In the genomic region with DNA sequence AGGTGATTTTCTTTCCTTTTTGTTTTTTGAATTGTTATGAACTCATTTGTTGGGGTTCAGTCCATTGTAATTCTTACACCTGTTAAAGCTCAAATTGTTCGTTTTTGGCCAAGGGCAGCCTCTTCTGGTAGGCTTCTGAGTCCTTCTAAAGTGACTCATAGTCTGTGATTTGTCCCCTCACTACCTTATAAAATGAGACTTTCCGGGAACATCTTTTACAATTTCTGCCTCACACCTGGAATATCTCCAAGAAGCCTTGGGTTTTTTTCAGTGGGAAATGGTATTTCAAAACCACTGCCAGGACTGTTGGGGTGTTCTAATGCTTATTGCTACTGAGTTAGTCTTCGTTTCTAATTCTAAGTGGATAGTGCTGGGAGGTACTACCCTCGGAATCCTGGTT, we compare ENCODE assay signal across 26 cellular contexts. TPM values are rescaled to one million over a fixed set of nuclear protein-coding genes. Genes with fewer than 3 reads are reported as not detected.
DNase-seq lines count a peak whose midpoint lies in the region; ATAC-seq and TF ChIP-seq lines count a peak whose summit lies in the region.
"Had no signal": no experiment of that assay in that cellular context is flagged by ENCODE, and none has a peak within 500 bp of the region (broad histone marks: within the 10 kb centered on the region; RNA-seq: fewer than 3 reads in every experiment).

No MANE protein-coding gene starts in this region.

- H3K4me1 ChIP-seq in SK-N-SH (ENCODE audit: control insufficient read depth in 1 of 2, insufficient read depth in 2 of 2, low read depth in 1 of 2, low read length in 1 of 2): peaks cover 4 to 34% of the 10 kb centered on the region in 2 experiments; a peak in 3 of 4 replicates
- H3K4me1 ChIP-seq in ascending aorta: peaks cover 0 to 41% of the 10 kb centered on the region in 2 donors
- peaks cover 0 to 27% (median 11%) of the 10 kb centered on the region in 4 donors for H3K4me1 ChIP-seq in transverse colon
- H3K4me1 ChIP-seq in lower lobe of right lung: peaks cover 7% of the 10 kb centered on the region
- H3K4me1 ChIP-seq: neural progenitor cell, SJCRH30 had no signal

- H3K27me3 Mint-ChIP-seq in osteocyte (ENCODE audit: unreplicated experiment): no peaks in the 10 kb centered on the region
- H3K27me3 Mint-ChIP-seq: brain; effector memory CD8-positive, alpha-beta T cell; progenitor cell of endocrine pancreas; stimulated activated memory B cell treated with anti-CD40 and anti-IgM and Interleukin-4, amounts not matched to agents 10 μg/mL and 1 μg/mL and 100 μg/mL, for 72 hours had no signal

- peaks cover 21% of the 10 kb centered on the region for H3F3A ChIP-seq in SK-N-SH (replicated peaks; ENCODE audit: insufficient read depth)

- intact Hi-C loops in ascending aorta (cut with DNase I) (loop anchor here (5.0 kb wide), 1 partner anchor 56 kb away; the partner anchor contains the start of gene BMPR1A), transverse colon (cut with DNase I; ENCODE audit: low total_unique reads) (no loop called here), lower lobe of right lung (cut with DNase I) (no loop called here)

- peaks cover 100% of the 10 kb centered on the region for H3K79me2 ChIP-seq in SK-N-SH (ENCODE audit: insufficient read depth)

- in situ Hi-C loops in transverse colon (cut with MboI; ENCODE audit: low pct_ligation_motif_present in 1 of 4, low pct_unique_long_range_greater_than_20kb in 1 of 4, low sequenced_read_pairs in 3 of 4): no loop called here

- H4K20me1 ChIP-seq in SK-N-SH (ENCODE audit: insufficient read depth): peaks cover 41% of the 10 kb centered on the region

- H3K9me3 Mint-ChIP-seq in osteocyte (ENCODE audit: unreplicated experiment): no peaks in the 10 kb centered on the region
- H3K9me3 Mint-ChIP-seq: activated CD4-positive, alpha-beta T cell treated with anti-CD3 and anti-CD28 coated beads, Interleukin-2, amount 10 ng/mL, durations not matched to agents 24 days and 14 days; activated T-cell treated with anti-CD3 and anti-CD28 coated beads, Interleukin-2, amount 50 U/mL, for 72 hours; effector memory CD8-positive, alpha-beta T cell; immature natural killer cell; stimulated activated memory B cell treated with anti-CD40 and anti-IgM and Interleukin-4, amounts not matched to agents 10 μg/mL and 1 μg/mL and 100 μg/mL, for 72 hours; T-helper 1 cell treated with Interleukin-12 subunit alpha and Interleukin-12 subunit beta and Interleukin-4 antibody, amounts not matched to agents 30 μg/mL and 1 μg/mL, for 36 hours had no signal

- ATAC-seq in SK-N-SH treated with all-trans-retinoic acid at 6 μM for 48 hours: no peak
- ATAC-seq in lower lobe of right lung: no peak
- ATAC-seq: activated T-cell treated with anti-CD3 and anti-CD28 coated beads, Interleukin-2, amount 50 U/mL, for 72 hours; effector memory CD8-positive, alpha-beta T cell; stimulated activated memory B cell treated with anti-CD40 and anti-IgM and Interleukin-4, amounts not matched to agents 10 μg/mL and 1 μg/mL and 100 μg/mL, for 72 hours had no signal

- TF ChIP-seq POLR2A in transverse colon (IDR thresholded peaks at IDR 0.05): no peak

- peaks cover 13% of the 10 kb centered on the region for H3K36me3 Mint-ChIP-seq in osteocyte (ENCODE audit: unreplicated experiment)

- no peak for TF ChIP-seq CTCF in SK-N-SH (IDR thresholded peaks at IDR 0.05)
- no peak for TF ChIP-seq CTCF in ascending aorta (IDR thresholded peaks at IDR 0.05)
- TF ChIP-seq CTCF in transverse colon (IDR thresholded peaks at IDR 0.05): no peak
- TF ChIP-seq CTCF in osteocyte (IDR thresholded peaks at IDR 0.05): no peak
- no peak for TF ChIP-seq CTCF in lower lobe of right lung (IDR thresholded peaks at IDR 0.05)

- H3K27me3 ChIP-seq in SK-N-SH (ENCODE audit: insufficient read depth) (no peaks in the 10 kb centered on the region), ascending aorta (no peaks in the 10 kb centered on the region), transverse colon (no peaks in the 10 kb centered on the region), lower lobe of right lung (ENCODE audit: low read depth) (no peaks in the 10 kb centered on the region)
- H3K27me3 ChIP-seq: esophagus squamous epithelium, neural progenitor cell, SJCRH30 had no signal

- H3K27ac Mint-ChIP-seq in osteocyte (ENCODE audit: unreplicated experiment): no peak overlapping the region
- H3K27ac Mint-ChIP-seq: activated CD4-positive, alpha-beta T cell treated with anti-CD3 and anti-CD28 coated beads, Interleukin-2, amount 10 ng/mL, durations not matched to agents 24 days and 14 days; activated T-cell treated with anti-CD3 and anti-CD28 coated beads, Interleukin-2, amount 50 U/mL, for 72 hours; effector memory CD8-positive, alpha-beta T cell; immature natural killer cell; neural progenitor cell; progenitor cell of endocrine pancreas; stimulated activated memory B cell treated with anti-CD40 and anti-IgM and Interleukin-4, amounts not matched to agents 10 μg/mL and 1 μg/mL and 100 μg/mL, for 72 hours; T-helper 1 cell treated with Interleukin-12 subunit alpha and Interleukin-12 subunit beta and Interleukin-4 antibody, amounts not matched to agents 30 μg/mL and 1 μg/mL, for 36 hours had no signal

- H3K9me3 ChIP-seq in SK-N-SH (no peaks in the 10 kb centered on the region), ascending aorta (no peaks in the 10 kb centered on the region), transverse colon (no peaks in the 10 kb centered on the region), lower lobe of right lung (no peaks in the 10 kb centered on the region)
- H3K9me3 ChIP-seq: esophagus squamous epithelium, SJCRH30 had no signal

- peaks cover 25% of the 10 kb centered on the region for H3K4me1 Mint-ChIP-seq in osteocyte (ENCODE audit: unreplicated experiment)
- H3K4me1 Mint-ChIP-seq: activated CD4-positive, alpha-beta T cell treated with anti-CD3 and anti-CD28 coated beads, Interleukin-2, amount 10 ng/mL, durations not matched to agents 24 days and 14 days; immature natural killer cell; neural progenitor cell had no signal

- H3K27ac ChIP-seq in SK-N-SH (ENCODE audit: low read depth in 2 of 2, low read length in 1 of 2) (no peak overlapping the region), ascending aorta (peak overlapping the region; percentile 28 to 71), transverse colon (peak overlapping the region; percentile 34 to 64 (median 50)), lower lobe of right lung (no peak overlapping the region)
- H3K27ac ChIP-seq: 22Rv1, esophagus squamous epithelium, neural progenitor cell, SJCRH30 had no signal

- TF ChIP-seq EP300 in SK-N-SH (IDR thresholded peaks at IDR 0.05; ENCODE audit: borderline replicate concordance in 1 of 2, low read depth in 1 of 2, low read length in 1 of 2) (no peak), transverse colon (IDR thresholded peaks at IDR 0.05; ENCODE audit: low read depth) (no peak)

- no peak overlapping the region for H2AFZ ChIP-seq in SK-N-SH (ENCODE audit: low read depth)
- H2AFZ ChIP-seq: neural progenitor cell had no signal

- H3K4me2 ChIP-seq in SK-N-SH: no peak overlapping the region
- H3K4me2 ChIP-seq: neural progenitor cell had no signal

- no peaks in the 10 kb centered on the region for H3K9me2 ChIP-seq in SK-N-SH

- 76% methylated on average over 4 of the region's 4 CpGs for WGBS in SK-N-SH (ENCODE audit: low lambda C conversion rate)
- WGBS in transverse colon (ENCODE audit: low coverage in 1 of 2), 2 donors: 73 to 74% methylated on average over 4 of the region's 4 CpGs

- CTCF ChIA-PET in SK-N-SH (lab: Yijun Ruan, JAX): no interaction called here

- POLR2A ChIA-PET in SK-N-SH (lab: Yijun Ruan, JAX): no interaction called here

- DNase-seq in SK-N-SH (no peak), ascending aorta (ENCODE audit: low spot score in 2 of 2) (no peak), inferior parietal cortex (ENCODE audit: extremely low spot score) (peak; percentile 36), transverse colon (no peak), osteocyte (ENCODE audit: extremely low spot score, unreplicated experiment) (no peak), lower lobe of right lung (no peak), HK-2 (ENCODE audit: unreplicated experiment) (no peak)
- DNase-seq: activated CD4-positive, alpha-beta T cell treated with anti-CD3 and anti-CD28 coated beads, Interleukin-2, amount 10 ng/mL, durations not matched to agents 24 days and 14 days; activated naive CD4-positive, alpha-beta T cell treated with anti-CD3 and anti-CD28 coated beads, Interleukin-2, amount 50 U/mL, for 16 hours; activated T-cell treated with anti-CD3 and anti-CD28 coated beads, Interleukin-2, amount 50 U/mL, for 72 hours; DMS79; effector memory CD8-positive, alpha-beta T cell; esophagus squamous epithelium; immature natural killer cell; Karpas-422; NCI-H1092; NCI-H2029; SJCRH30; small intestine had no signal

- peaks cover 0 to 21% of the 10 kb centered on the region in 2 experiments for H3K36me3 ChIP-seq in SK-N-SH (replicated peaks in 1 of 2; ENCODE audit: control insufficient read depth in 1 of 2, insufficient read depth in 2 of 2, low read length in 1 of 2)
- H3K36me3 ChIP-seq in ascending aorta: no peaks in the 10 kb centered on the region
- H3K36me3 ChIP-seq in transverse colon: no peaks in the 10 kb centered on the region
- peaks cover 4% of the 10 kb centered on the region for H3K36me3 ChIP-seq in lower lobe of right lung
- H3K36me3 ChIP-seq: esophagus squamous epithelium, neural progenitor cell had no signal

- no peak for TF ChIP-seq RAD21 in SK-N-SH (IDR thresholded peaks at IDR 0.05; ENCODE audit: low read length)

- H3K4me3 ChIP-seq in SK-N-SH (ENCODE audit: low read depth in 2 of 2, low read length in 1 of 2) (no peak overlapping the region), ascending aorta (no peak overlapping the region), transverse colon (no peak overlapping the region), lower lobe of right lung (no peak overlapping the region)
- H3K4me3 ChIP-seq: esophagus squamous epithelium, neural progenitor cell, SJCRH30 had no signal

- no peak overlapping the region for H3K9ac ChIP-seq in SK-N-SH
- H3K9ac ChIP-seq: neural progenitor cell had no signal

- H3K4me3 Mint-ChIP-seq in osteocyte (ENCODE audit: unreplicated experiment): no peak overlapping the region
- H3K4me3 Mint-ChIP-seq: activated CD4-positive, alpha-beta T cell treated with anti-CD3 and anti-CD28 coated beads, Interleukin-2, amount 10 ng/mL, durations not matched to agents 24 days and 14 days; activated T-cell treated with anti-CD3 and anti-CD28 coated beads, Interleukin-2, amount 50 U/mL, for 72 hours; brain; effector memory CD8-positive, alpha-beta T cell; immature natural killer cell; neural progenitor cell; stimulated activated memory B cell treated with anti-CD40 and anti-IgM and Interleukin-4, amounts not matched to agents 10 μg/mL and 1 μg/mL and 100 μg/mL, for 72 hours; T-helper 1 cell treated with Interleukin-12 subunit alpha and Interleukin-12 subunit beta and Interleukin-4 antibody, amounts not matched to agents 30 μg/mL and 1 μg/mL, for 36 hours had no signal

RNA-seq across cellular contexts. Expression of gene BMPR1A, which starts 56.7 kb away (rescaled TPM):
- 12.7 and 20.1 TPM in 2 replicates for polyA plus RNA-seq in SK-N-SH (2012; rRNA removed)
- 19.2 and 19.7 TPM in 2 replicates for polyA plus RNA-seq in SK-N-SH (2012; cell fraction: cytosol; rRNA removed)
- polyA plus RNA-seq in SK-N-SH (2012; cell fraction: nucleus; rRNA removed): 5.9 and 13.3 TPM in 2 replicates
- 12.9 TPM for total RNA-seq in ascending aorta
- total RNA-seq in transverse colon: 10 to 100 TPM; 29.3 to 45.2 (median 38.0) TPM
- 75.5 and 79.6 TPM in 2 replicates for total RNA-seq in osteocyte
- total RNA-seq in lower lobe of right lung: 37.0 TPM

Comparison
In these comparisons a context has a peak if more than half of its experiments do, and no peak if none do; other contexts are left out.
1. H3K27ac ChIP-seq: peak in ascending aorta (2 of 2) and transverse colon (4 of 4); none in SK-N-SH (0 of 2) and lower lobe of right lung (single experiment).